Comparison of ENCODE assay signal across 1 cellular context in the genomic region with DNA sequence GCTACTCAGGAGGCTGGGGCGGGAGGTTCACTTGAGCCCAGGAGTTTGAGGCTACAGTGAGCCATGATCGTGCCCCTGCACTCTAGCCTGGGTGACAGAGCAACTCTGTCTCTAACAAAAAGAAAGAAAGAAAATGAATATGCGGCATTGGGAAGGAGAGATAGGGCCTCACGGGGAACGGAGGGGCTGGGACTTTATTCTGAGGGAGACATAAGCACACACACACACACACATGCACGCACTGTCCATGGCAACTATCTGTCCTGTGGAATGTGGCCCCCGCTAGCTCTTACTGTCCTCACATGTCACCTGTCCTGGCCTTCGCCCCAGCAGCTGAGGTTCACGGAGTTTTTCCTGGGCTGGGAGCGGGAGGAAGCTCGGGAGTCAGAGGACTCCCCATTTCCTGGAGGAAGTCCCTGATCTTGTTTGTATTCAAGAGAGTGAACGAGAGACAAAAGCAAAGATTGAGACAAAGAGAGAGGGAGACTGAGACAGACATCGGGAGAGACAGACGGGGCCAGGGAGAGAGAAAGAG.
TF ChIP-seq lines count a peak whose summit lies in the region.

No MANE protein-coding gene starts in this region.

TF ChIP-seq in SK-N-SH treated with all-trans-retinoic acid at 6 μM for 48 hours, 23 proteins besides CTCF, POLR2A, EP300 and RAD21 (continued from another document):
- no peak for TF ChIP-seq CREB5 (CRISPR knock-in tag; IDR thresholded peaks at IDR 0.05; ENCODE audit: low read depth)
- no peak for TF ChIP-seq TCF4 (CRISPR knock-in tag; IDR thresholded peaks at IDR 0.05; ENCODE audit: borderline replicate concordance)
- no peak for TF ChIP-seq ZNF565 (CRISPR knock-in tag; conservative IDR thresholded peaks at IDR 0.05; ENCODE audit: low read depth)
- no peak for TF ChIP-seq RARB (CRISPR knock-in tag; IDR thresholded peaks at IDR 0.05)
- no peak for TF ChIP-seq ZFP30 (CRISPR knock-in tag; IDR thresholded peaks at IDR 0.05)
- TF ChIP-seq ZC3H10 (CRISPR knock-in tag; IDR thresholded peaks at IDR 0.05) = no peak
